25 cellular contexts compared by ENCODE assay signal in the genomic region with DNA sequence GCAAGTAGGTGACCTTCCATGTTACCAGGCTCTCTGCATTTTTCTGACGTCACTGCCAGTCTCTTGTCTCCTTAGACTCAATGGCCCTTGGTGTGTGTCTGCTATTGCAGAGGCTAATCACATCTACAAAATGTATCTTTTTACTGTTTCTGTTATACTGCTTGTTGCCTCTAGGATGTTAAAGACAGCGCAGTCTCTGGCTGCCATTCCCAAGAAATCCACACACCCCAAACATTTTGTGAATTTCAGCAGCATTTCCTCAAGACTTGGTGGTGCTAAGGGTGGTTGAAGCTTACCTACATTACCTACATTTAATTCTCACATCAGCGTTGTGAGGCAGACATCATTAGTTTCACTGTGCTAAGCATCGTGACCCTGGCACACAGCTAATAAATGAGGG.
A peak's percentile ranks its signal among the peaks of the same experiment; 100 is the strongest.
DNase-seq lines count a peak whose midpoint lies in the region; ATAC-seq, FAIRE-seq and TF ChIP-seq lines count a peak whose summit lies in the region.
"Had no signal": no experiment of that assay in that cellular context is flagged by ENCODE, and none has a peak within 500 bp of the region (broad histone marks: within the 10 kb centered on the region; RNA-seq: fewer than 3 reads in every experiment).

No MANE protein-coding gene starts in this region.

- no peak overlapping the region for H2BK120ac ChIP-seq in mesenchymal stem cell (ENCODE audit: low read depth, low read length)

- CTCF ChIA-PET in MCF 10A (lab: Yijun Ruan, JAX), result interaction anchor here (0.6 to 4.9 kb wide), 6 partner anchors 15 to 736 kb away, joined by 3 to 134 read pairs (median 4); no protein-coding TSS in a partner anchor

- H3K36me3 ChIP-seq in breast epithelium (no peaks in the 10 kb centered on the region), astrocyte (ENCODE audit: insufficient read depth, low read length) (no peaks in the 10 kb centered on the region), mesenchymal stem cell (ENCODE audit: control insufficient read depth in 1 of 2, insufficient read depth in 2 of 2, low read depth in 1 of 2, low read length in 2 of 2) (no peaks in the 10 kb centered on the region)
- H3K36me3 ChIP-seq: BLaER1, cardiac muscle cell, gastrocnemius medialis, thoracic aorta had no signal

- peak overlapping the region; percentile 47 for H2AK5ac ChIP-seq in mesenchymal stem cell (ENCODE audit: low read length, severe bottlenecking)

- H3K4me1 Mint-ChIP-seq in MCF 10A (ENCODE audit: insufficient read depth, unreplicated experiment), result peaks cover 32% of the 10 kb centered on the region
- H3K4me1 Mint-ChIP-seq in astrocyte (ENCODE audit: low read depth, unreplicated experiment), result peaks cover 33% of the 10 kb centered on the region

- H3K27me3 ChIP-seq in breast epithelium, result no peaks in the 10 kb centered on the region
- H3K27me3 ChIP-seq in astrocyte (ENCODE audit: insufficient read depth, low read length), result no peaks in the 10 kb centered on the region
- no peaks in the 10 kb centered on the region for H3K27me3 ChIP-seq in mesenchymal stem cell (ENCODE audit: control insufficient read depth in 1 of 2, insufficient read depth in 1 of 2, low read length in 2 of 2)
- H3K27me3 ChIP-seq: BLaER1, cardiac muscle cell, gastrocnemius medialis had no signal

- TF ChIP-seq CTCF in MCF 10A (IDR thresholded peaks at IDR 0.05; ENCODE audit: unreplicated experiment) (no peak), breast epithelium (IDR thresholded peaks at IDR 0.05) (no peak), astrocyte (IDR thresholded peaks at IDR 0.05; ENCODE audit: insufficient read depth, low read depth, low read length) (peak; percentile 16)

- H3K79me2 ChIP-seq in astrocyte (ENCODE audit: insufficient read depth, low read length), result no peaks in the 10 kb centered on the region

- 72% methylated on average over 3 of the region's 4 CpGs for WGBS in mesenchymal stem cell

- H3K9ac ChIP-seq in astrocyte (ENCODE audit: low read length) (peak overlapping the region; percentile 20), mesenchymal stem cell (ENCODE audit: low read length) (no peak overlapping the region)
- H3K9ac ChIP-seq: BLaER1 had no signal

- no peak overlapping the region for H2BK15ac ChIP-seq in mesenchymal stem cell (ENCODE audit: low read depth, poor library complexity, severe bottlenecking)

- no peak overlapping the region for H2BK5ac ChIP-seq in mesenchymal stem cell (ENCODE audit: low read depth, low read length, poor library complexity, severe bottlenecking)

- no peak overlapping the region for H4K91ac ChIP-seq in mesenchymal stem cell (ENCODE audit: low read length)

- no peak overlapping the region for H4K8ac ChIP-seq in mesenchymal stem cell (ENCODE audit: low read length)

- H3K4me2 ChIP-seq in astrocyte (ENCODE audit: low read length), result peak overlapping the region; percentile 46
- H3K4me2 ChIP-seq in mesenchymal stem cell (ENCODE audit: low read length, poor library complexity, severe bottlenecking), result no peak overlapping the region
- H3K4me2 ChIP-seq: BLaER1 had no signal

- ATAC-seq in GM18498 (IDR thresholded peaks at IDR 0.05; ENCODE audit: unreplicated experiment), result no peak
- no peak for ATAC-seq in HG03025 (IDR thresholded peaks at IDR 0.05; ENCODE audit: low FRiP score, unreplicated experiment)
- ATAC-seq: gastrocnemius medialis, K562 had no signal

- H4K20me1 ChIP-seq in astrocyte (ENCODE audit: insufficient read depth, low read length), result no peaks in the 10 kb centered on the region
- H4K20me1 ChIP-seq: BLaER1 had no signal

- BruUV-seq in MCF 10A (replicated peaks; lab: Mats Ljungman, UMichigan), result TSS peak; percentile 78

- H3K4me1 ChIP-seq in breast epithelium (no peaks in the 10 kb centered on the region), astrocyte (ENCODE audit: insufficient read depth, low read length) (peaks cover 18% of the 10 kb centered on the region), mesenchymal stem cell (ENCODE audit: control insufficient read depth, insufficient read depth, low read depth, low read length) (peaks cover 13% of the 10 kb centered on the region)
- H3K4me1 ChIP-seq: BLaER1, Caco-2 had no signal

- H3K27me3 Mint-ChIP-seq in MCF 10A (ENCODE audit: insufficient read depth, unreplicated experiment) (no peaks in the 10 kb centered on the region), astrocyte (ENCODE audit: low read depth, unreplicated experiment) (no peaks in the 10 kb centered on the region)
- H3K27me3 Mint-ChIP-seq: activated CD4-positive, alpha-beta memory T cell treated with anti-CD3 and anti-CD28 coated beads for 36 hours had no signal

- no peak for TF ChIP-seq POLR2A in breast epithelium (IDR thresholded peaks at IDR 0.05)

- FAIRE-seq in astrocyte (lab: Jason Lieb, UNC) (no peak), RCC 7860 (lab: Jason Lieb, UNC) (no peak)
- FAIRE-seq: GM18507, K562 had no signal

- H2BK12ac ChIP-seq in mesenchymal stem cell (ENCODE audit: low read length in 2 of 2), result no peak overlapping the region

- H3K4me3 Mint-ChIP-seq in MCF 10A (ENCODE audit: unreplicated experiment), result no peak overlapping the region
- no peak overlapping the region for H3K4me3 Mint-ChIP-seq in astrocyte (ENCODE audit: unreplicated experiment)
- H3K4me3 Mint-ChIP-seq: activated CD4-positive, alpha-beta memory T cell treated with anti-CD3 and anti-CD28 coated beads for 36 hours had no signal

- H3K9me3 Mint-ChIP-seq in MCF 10A (ENCODE audit: unreplicated experiment) (no peaks in the 10 kb centered on the region), astrocyte (ENCODE audit: unreplicated experiment) (no peaks in the 10 kb centered on the region)
- H3K9me3 Mint-ChIP-seq: activated CD4-positive, alpha-beta memory T cell treated with anti-CD3 and anti-CD28 coated beads for 36 hours had no signal

- no peak for DNase-seq in MCF 10A (ENCODE audit: unreplicated experiment)
- DNase-seq in breast epithelium (ENCODE audit: low spot score in 2 of 2), result no peak
- DNase-seq in astrocyte (ENCODE audit: low read depth), result no peak
- no peak for DNase-seq in mesenchymal stem cell
- DNase-seq in RCC 7860 (ENCODE audit: low spot score), result no peak
- no peak for DNase-seq in DMS79 treated with DMSO at 0.1 percent for 48 hours (lab: John Stamatoyannopoulos, UW)
- DNase-seq: activated CD4-positive, alpha-beta memory T cell treated with anti-CD3 and anti-CD28 coated beads for 36 hours; activated CD4-positive, CD25-positive, alpha-beta regulatory T cell; activated effector memory CD4-positive, alpha-beta T cell treated with anti-CD3 and anti-CD28 coated beads, Interleukin-2, amount 50 U/mL, for 16 hours; erythroblast; gastrocnemius medialis; hippocampal formation; NCI-H1436; NCI-H524; stimulated activated CD4-positive, alpha-beta T cell treated with anti-CD3 and anti-CD28 coated beads, Interleukin-2, amount 100 ng/mL, for 48 hours; stimulated activated naive CD4-positive, alpha-beta T cell had no signal

- H3K36me3 Mint-ChIP-seq in MCF 10A (ENCODE audit: insufficient read depth, unreplicated experiment) (no peaks in the 10 kb centered on the region), astrocyte (ENCODE audit: low read depth, unreplicated experiment) (no peaks in the 10 kb centered on the region)
- H3K36me3 Mint-ChIP-seq: activated CD4-positive, alpha-beta memory T cell treated with anti-CD3 and anti-CD28 coated beads for 36 hours had no signal

- peak overlapping the region in 1 of 2 experiments; percentile 65 for H3K18ac ChIP-seq in mesenchymal stem cell (ENCODE audit: low read depth in 1 of 2, low read length in 2 of 2)

- H3K14ac ChIP-seq in mesenchymal stem cell (ENCODE audit: low read length in 2 of 2), result no peak overlapping the region

- H3K4ac ChIP-seq in mesenchymal stem cell (ENCODE audit: low read depth in 1 of 2, low read length in 2 of 2), result no peak overlapping the region

- H3K27ac Mint-ChIP-seq in MCF 10A (ENCODE audit: low read depth, unreplicated experiment) (peak overlapping the region; percentile 49), astrocyte (ENCODE audit: unreplicated experiment) (peak overlapping the region; percentile 86)
- H3K27ac Mint-ChIP-seq: activated CD4-positive, alpha-beta memory T cell treated with anti-CD3 and anti-CD28 coated beads for 36 hours had no signal

- H2AFZ ChIP-seq in astrocyte (ENCODE audit: low read depth, low read length), result no peak overlapping the region
- no peak overlapping the region for H2AFZ ChIP-seq in mesenchymal stem cell (ENCODE audit: low read depth, low read length)

- no peaks in the 10 kb centered on the region for H3K79me1 ChIP-seq in mesenchymal stem cell (replicated peaks; ENCODE audit: low read length, poor library complexity, severe bottlenecking)

- H3K4me3 ChIP-seq in breast epithelium (no peak overlapping the region), astrocyte (ENCODE audit: insufficient read depth, low read depth, low read length) (no peak overlapping the region), mesenchymal stem cell (ENCODE audit: insufficient read depth in 1 of 2, low read depth in 1 of 2, low read length in 2 of 2) (no peak overlapping the region)
- H3K4me3 ChIP-seq: BLaER1, cardiac muscle cell, gastrocnemius medialis, K562, thoracic aorta had no signal

- POLR2A ChIA-PET in MCF 10A (lab: Yijun Ruan, JAX), result interaction anchor here (4.2 kb wide), 1 partner anchor 718 kb away, joined by 43 read pairs; the partner anchor contains the start of gene NUAK1

- no peaks in the 10 kb centered on the region for H3K9me3 ChIP-seq in breast epithelium
- no peaks in the 10 kb centered on the region for H3K9me3 ChIP-seq in astrocyte (ENCODE audit: insufficient read depth, low read depth, low read length)
- H3K9me3 ChIP-seq in mesenchymal stem cell (ENCODE audit: control insufficient read depth, low read length), result no peaks in the 10 kb centered on the region
- H3K9me3 ChIP-seq: BLaER1, Caco-2, gastrocnemius medialis, thoracic aorta had no signal

- intact Hi-C loops in MCF 10A (cut with micrococcal nuclease), result no loop called here
- intact Hi-C loops in breast epithelium (cut with DNase I; ENCODE audit: low total_unique reads), result loop anchor here (5.0 to 10.0 kb wide), 2 partner anchors 730 to 817 kb away; no protein-coding TSS in a partner anchor

- no peak overlapping the region for H3K23ac ChIP-seq in mesenchymal stem cell (ENCODE audit: low read length in 2 of 2)

- H3K27ac ChIP-seq in breast epithelium (no peak overlapping the region), astrocyte (ENCODE audit: low read depth, low read length) (peak overlapping the region; percentile 45), mesenchymal stem cell (ENCODE audit: low read length, poor library complexity, severe bottlenecking) (peak overlapping the region; percentile 55)
- H3K27ac ChIP-seq: 22Rv1, BLaER1, cardiac muscle cell, gastrocnemius medialis had no signal

Comparison
In these comparisons a context has a peak if more than half of its experiments do, and no peak if none do; other contexts are left out.
1. H3K27ac ChIP-seq: peak in astrocyte (single experiment) and mesenchymal stem cell (single experiment); none in breast epithelium (0 of 2).